In the genomic region with DNA sequence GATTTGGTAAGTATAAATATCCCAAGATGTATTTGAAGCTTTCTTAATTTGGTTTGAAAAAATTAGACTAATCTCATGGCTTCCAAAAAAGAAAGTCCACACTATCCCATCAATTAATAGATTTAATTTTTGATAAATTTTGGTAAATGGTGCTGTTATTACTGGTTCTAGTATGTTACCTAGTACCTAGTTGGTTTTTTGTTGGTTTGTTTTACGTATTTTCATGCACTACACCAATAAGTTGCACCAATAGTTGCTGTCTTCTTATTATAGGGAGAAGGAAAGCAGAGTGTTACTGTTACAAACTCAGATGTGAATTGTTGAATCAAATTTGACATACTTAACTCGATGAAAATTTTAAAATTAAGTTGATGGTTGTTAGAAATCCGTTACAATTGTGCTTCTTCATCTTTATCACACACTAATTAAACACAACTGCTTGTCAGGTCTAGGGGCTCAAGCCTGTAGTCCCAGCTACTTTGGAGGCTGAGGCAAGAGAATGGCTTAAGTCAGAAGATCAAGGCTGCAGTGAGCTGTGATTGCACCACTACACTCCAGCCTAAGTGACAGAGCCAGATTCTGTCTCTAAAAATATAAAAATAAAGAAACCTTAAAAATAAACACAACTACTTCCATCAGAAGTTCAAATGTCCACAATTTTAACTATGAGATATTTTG, we compare ENCODE assay signal across 12 cellular contexts. TPM values are rescaled to one million over a fixed set of nuclear protein-coding genes. Genes with fewer than 3 reads are reported as not detected.
A peak's percentile ranks its signal among the peaks of the same experiment; 100 is the strongest.
DNase-seq lines count a peak whose midpoint lies in the region; ATAC-seq, FAIRE-seq and TF ChIP-seq lines count a peak whose summit lies in the region.
"Had no signal": no experiment of that assay in that cellular context is flagged by ENCODE, and none has a peak within 500 bp of the region (broad histone marks: within the 10 kb centered on the region; RNA-seq: fewer than 3 reads in every experiment).

No MANE protein-coding gene starts in this region.

- no peaks in the 10 kb centered on the region for H3K36me3 Mint-ChIP-seq in CD14-positive monocyte
- peaks cover 16% of the 10 kb centered on the region for H3K36me3 Mint-ChIP-seq in T-helper 2 cell treated with Interferon-gamma antibody and Interleukin-4, amounts not matched to agents 5 μg/mL and 100 μg/mL, for 36 hours (ENCODE audit: low read depth)
- no peaks in the 10 kb centered on the region for H3K36me3 Mint-ChIP-seq in memory B cell
- H3K36me3 Mint-ChIP-seq: type B pancreatic cell had no signal

- TF ChIP-seq POLR2A in GM12891 (IDR thresholded peaks at IDR 0.05; ENCODE audit: low read depth, low read length): no peak

- intact Hi-C loops in CD14-positive monocyte (cut with micrococcal nuclease): loop anchor here in 1 of 2 donors (10.0 kb wide), 1 partner anchor 49 kb away; no protein-coding TSS in a partner anchor

- no peaks in the 10 kb centered on the region for H3K9me3 Mint-ChIP-seq in CD14-positive monocyte
- no peaks in the 10 kb centered on the region for H3K9me3 Mint-ChIP-seq in T-helper 2 cell treated with Interferon-gamma antibody and Interleukin-4, amounts not matched to agents 5 μg/mL and 100 μg/mL, for 36 hours
- H3K9me3 Mint-ChIP-seq in memory B cell: no peaks in the 10 kb centered on the region
- H3K9me3 Mint-ChIP-seq: type B pancreatic cell had no signal

- peaks cover 34% of the 10 kb centered on the region for H3K4me1 Mint-ChIP-seq in CD14-positive monocyte
- H3K4me1 Mint-ChIP-seq in T-helper 2 cell treated with Interferon-gamma antibody and Interleukin-4, amounts not matched to agents 5 μg/mL and 100 μg/mL, for 36 hours (ENCODE audit: low read depth): peaks cover 30% of the 10 kb centered on the region
- peaks cover 30% of the 10 kb centered on the region for H3K4me1 Mint-ChIP-seq in memory B cell

- H3K4me3 Mint-ChIP-seq in CD14-positive monocyte (peak overlapping the region; percentile 68 to 85), memory B cell (peak overlapping the region; percentile 79)
- peak overlapping the region; percentile 88 for H3K4me3 Mint-ChIP-seq in T-helper 2 cell treated with Interferon-gamma antibody and Interleukin-4, amounts not matched to agents 5 μg/mL and 100 μg/mL, for 36 hours
- H3K4me3 Mint-ChIP-seq: type B pancreatic cell had no signal

- no peak for ATAC-seq in memory B cell (ENCODE audit: low read depth)
- ATAC-seq in GM21717 (IDR thresholded peaks at IDR 0.05; ENCODE audit: unreplicated experiment): no peak
- no peak for ATAC-seq in GM19463 (IDR thresholded peaks at IDR 0.05; ENCODE audit: unreplicated experiment)

- no peaks in the 10 kb centered on the region for H3K27me3 Mint-ChIP-seq in CD14-positive monocyte (ENCODE audit: low read depth in 3 of 3)
- H3K27me3 Mint-ChIP-seq in T-helper 2 cell treated with Interferon-gamma antibody and Interleukin-4, amounts not matched to agents 5 μg/mL and 100 μg/mL, for 36 hours (ENCODE audit: low read depth): no peaks in the 10 kb centered on the region
- no peaks in the 10 kb centered on the region for H3K27me3 Mint-ChIP-seq in memory B cell
- H3K27me3 Mint-ChIP-seq: type B pancreatic cell had no signal

- H3K27ac Mint-ChIP-seq in CD14-positive monocyte (peak overlapping the region; percentile 77 to 93 (median 89)), memory B cell (peak overlapping the region; percentile 58)
- H3K27ac Mint-ChIP-seq in T-helper 2 cell treated with Interferon-gamma antibody and Interleukin-4, amounts not matched to agents 5 μg/mL and 100 μg/mL, for 36 hours: peak overlapping the region; percentile 88
- H3K27ac Mint-ChIP-seq: type B pancreatic cell had no signal

- peak; percentile 85 for FAIRE-seq in GM12891 (lab: Jason Lieb, UNC)

- no peak for TF ChIP-seq CTCF in CD14-positive monocyte (IDR thresholded peaks at IDR 0.05)

- DNase-seq in CD14-positive monocyte (ENCODE audit: low spot score) (no peak), GM12891 (ENCODE audit: insufficient read length, low spot score) (no peak), memory B cell (ENCODE audit: low spot score in 2 of 2) (no peak), HK-2 (ENCODE audit: unreplicated experiment) (no peak), SHP77 treated with DMSO at 0.1 percent for 48 hours (lab: John Stamatoyannopoulos, UW) (no peak)
- DNase-seq in T-helper 2 cell treated with Interferon-gamma antibody and Interleukin-4, amounts not matched to agents 5 μg/mL and 100 μg/mL, for 36 hours (ENCODE audit: low spot score): no peak
- DNase-seq: activated CD8-positive, alpha-beta memory T cell treated with anti-CD3 and anti-CD28 coated beads for 24 hours; mesenchymal stem cell; NCI-H446 had no signal

TF ChIP-seq in GM12891, 5 proteins besides CTCF, POLR2A, EP300 and RAD21:
- no peak for TF ChIP-seq PAX5 (IDR thresholded peaks at IDR 0.05; ENCODE audit: insufficient read depth, low read length, severe bottlenecking)
- TF ChIP-seq POLR2AphosphoS5 (IDR thresholded peaks at IDR 0.05; ENCODE audit: low read depth, low read length): no peak
- TF ChIP-seq TAF1 (IDR thresholded peaks at IDR 0.05; ENCODE audit: low read depth, low read length): no peak
- no peak for TF ChIP-seq POU2F2 (IDR thresholded peaks at IDR 0.05; ENCODE audit: low read depth, low read length)
- no peak for TF ChIP-seq SPI1 (IDR thresholded peaks at IDR 0.05; ENCODE audit: low read depth, low read length)

RNA-seq across cellular contexts. Expression of gene MBNL1, which starts 23.1 kb away (rescaled TPM):
- polyA plus RNA-seq in CD14-positive monocyte: 100 to 1,000 TPM; 191 to 204 TPM
- polyA plus RNA-seq in GM12891 (2012; ENCODE audit: low read depth, missing spikeins): 103 TPM
